Comparison of ENCODE assay signal across 8 cellular contexts in the genomic region with DNA sequence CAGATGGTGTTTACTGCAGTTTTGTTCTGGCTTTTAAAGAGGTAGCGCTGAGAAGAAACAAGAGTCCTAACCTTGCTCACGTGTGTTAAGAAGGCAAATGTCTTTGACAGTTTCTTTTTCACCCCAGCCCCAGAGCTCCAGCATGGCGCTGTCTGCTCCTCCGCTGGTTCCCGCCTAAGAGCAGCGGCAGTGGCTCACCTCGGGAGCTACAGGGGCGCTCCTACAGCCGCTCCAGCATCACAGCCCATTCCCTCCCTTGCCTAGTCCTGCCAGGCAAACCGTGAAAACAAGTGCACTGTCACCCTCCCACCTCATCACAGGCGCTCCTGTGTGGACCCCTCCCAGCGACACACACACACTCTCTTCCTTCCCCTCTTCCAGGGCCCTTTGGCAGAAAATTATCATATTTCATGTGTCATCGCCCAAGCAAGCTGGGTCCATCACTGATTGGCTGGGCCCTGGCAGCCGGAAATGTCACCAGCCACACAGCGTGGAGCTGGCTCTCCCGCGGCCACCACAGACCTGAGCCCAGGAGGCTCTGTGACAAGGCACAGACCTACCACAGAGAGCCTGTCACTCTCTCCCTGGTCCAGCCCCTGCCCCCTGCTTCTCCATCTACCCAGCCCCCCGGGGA. TPM values are rescaled to one million over a fixed set of nuclear protein-coding genes. Genes with fewer than 3 reads are reported as not detected.
A peak's percentile ranks its signal among the peaks of the same experiment; 100 is the strongest.
DNase-seq lines count a peak whose midpoint lies in the region; ATAC-seq, FAIRE-seq and TF ChIP-seq lines count a peak whose summit lies in the region.

No MANE protein-coding gene starts in this region.

- H3K4me3 ChIP-seq in iPS-18c (ENCODE audit: insufficient read depth, low read depth, low read length), result peak overlapping the region; percentile 42
- H3K4me3 ChIP-seq in colonic mucosa, result no peak overlapping the region

- H3K4me1 ChIP-seq in colonic mucosa, result peaks cover 3% of the 10 kb centered on the region

- H3K9me3 ChIP-seq in iPS-18c (ENCODE audit: control insufficient read depth, insufficient read depth, low read length), result no peaks in the 10 kb centered on the region
- no peaks in the 10 kb centered on the region for H3K9me3 ChIP-seq in colonic mucosa

- peak; percentile 73 for ATAC-seq in HG03095 (IDR thresholded peaks at IDR 0.05; ENCODE audit: unreplicated experiment)
- no peak for ATAC-seq in GM21528 (IDR thresholded peaks at IDR 0.05; ENCODE audit: low FRiP score, unreplicated experiment)

- FAIRE-seq in GM18507 (lab: Jason Lieb, UNC), result peak; percentile 51

- intact Hi-C loops in colonic mucosa (cut with DNase I), result no loop called here

- no peaks in the 10 kb centered on the region for H3K36me3 ChIP-seq in colonic mucosa

- DNase-seq in GM18507 (ENCODE audit: extremely low spot score, insufficient read length, low read depth) (no peak), colonic mucosa (no peak)
- peak; percentile 92 for DNase-seq in activated effector memory CD4-positive, alpha-beta T cell treated with anti-CD3 and anti-CD28 coated beads, Interleukin-2, amount 50 U/mL, for 16 hours
- peak; percentile 76 to 81 for DNase-seq in stimulated activated CD4-positive, alpha-beta T cell treated with anti-CD3 and anti-CD28 coated beads, Interleukin-15, amount 100 ng/mL, for 48 hours (ENCODE audit: low read depth in 2 of 2)

- no peak for TF ChIP-seq CTCF in colonic mucosa (IDR thresholded peaks at IDR 0.05)

- H3K27me3 ChIP-seq in colonic mucosa, result no peaks in the 10 kb centered on the region

- no peak overlapping the region for H3K27ac ChIP-seq in colonic mucosa

- H3K9ac ChIP-seq in colonic mucosa (ENCODE audit: low read depth in 2 of 2, low read length in 2 of 2), result no peak overlapping the region

TF ChIP-seq in PFSK-1, 5 proteins besides CTCF, POLR2A, EP300 and RAD21:
- TF ChIP-seq, protein P1, sequence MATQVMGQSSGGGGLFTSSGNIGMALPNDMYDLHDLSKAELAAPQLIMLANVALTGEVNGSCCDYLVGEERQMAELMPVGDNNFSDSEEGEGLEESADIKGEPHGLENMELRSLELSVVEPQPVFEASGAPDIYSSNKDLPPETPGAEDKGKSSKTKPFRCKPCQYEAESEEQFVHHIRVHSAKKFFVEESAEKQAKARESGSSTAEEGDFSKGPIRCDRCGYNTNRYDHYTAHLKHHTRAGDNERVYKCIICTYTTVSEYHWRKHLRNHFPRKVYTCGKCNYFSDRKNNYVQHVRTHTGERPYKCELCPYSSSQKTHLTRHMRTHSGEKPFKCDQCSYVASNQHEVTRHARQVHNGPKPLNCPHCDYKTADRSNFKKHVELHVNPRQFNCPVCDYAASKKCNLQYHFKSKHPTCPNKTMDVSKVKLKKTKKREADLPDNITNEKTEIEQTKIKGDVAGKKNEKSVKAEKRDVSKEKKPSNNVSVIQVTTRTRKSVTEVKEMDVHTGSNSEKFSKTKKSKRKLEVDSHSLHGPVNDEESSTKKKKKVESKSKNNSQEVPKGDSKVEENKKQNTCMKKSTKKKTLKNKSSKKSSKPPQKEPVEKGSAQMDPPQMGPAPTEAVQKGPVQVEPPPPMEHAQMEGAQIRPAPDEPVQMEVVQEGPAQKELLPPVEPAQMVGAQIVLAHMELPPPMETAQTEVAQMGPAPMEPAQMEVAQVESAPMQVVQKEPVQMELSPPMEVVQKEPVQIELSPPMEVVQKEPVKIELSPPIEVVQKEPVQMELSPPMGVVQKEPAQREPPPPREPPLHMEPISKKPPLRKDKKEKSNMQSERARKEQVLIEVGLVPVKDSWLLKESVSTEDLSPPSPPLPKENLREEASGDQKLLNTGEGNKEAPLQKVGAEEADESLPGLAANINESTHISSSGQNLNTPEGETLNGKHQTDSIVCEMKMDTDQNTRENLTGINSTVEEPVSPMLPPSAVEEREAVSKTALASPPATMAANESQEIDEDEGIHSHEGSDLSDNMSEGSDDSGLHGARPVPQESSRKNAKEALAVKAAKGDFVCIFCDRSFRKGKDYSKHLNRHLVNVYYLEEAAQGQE (IDR thresholded peaks at IDR 0.05; ENCODE audit: insufficient read depth in 1 of 2, low read depth in 2 of 2, low read length in 2 of 2), result 0 out of 4 replicates have a peak, but pooled peaks of 1 of the 2 experiments have one; percentile 29
- TF ChIP-seq TAF1 (IDR thresholded peaks at IDR 0.05; ENCODE audit: borderline replicate concordance, insufficient read depth, low read length) (peak; percentile 82; the same call in 1 of the 2 replicates), FOXP2 (optimal IDR thresholded peaks at IDR 0.05; ENCODE audit: borderline replicate concordance, extremely low read depth, extremely low read length, insufficient read depth) (no peak), POLR2AphosphoS5 (IDR thresholded peaks at IDR 0.05; ENCODE audit: low read depth, low read length) (peak; percentile 65), SIN3A (IDR thresholded peaks at IDR 0.05; ENCODE audit: borderline replicate concordance, insufficient read depth, low read length) (no peak)

RNA-seq across cellular contexts. Expression of a gene that starts 1.2 kb away (rescaled TPM):
- 22.4 TPM for polyA plus RNA-seq in PFSK-1 (2012; ENCODE audit: insufficient read length, low read depth)
- 1 to 10 TPM; 1.9 to 3.3 TPM for total RNA-seq in colonic mucosa

Comparison
In these comparisons a context has a peak if more than half of its experiments do, and no peak if none do; other contexts are left out.
1. DNase-seq: peak in activated effector memory CD4-positive, alpha-beta T cell treated with anti-CD3 and anti-CD28 coated beads, Interleukin-2, amount 50 U/mL, for 16 hours (single experiment) and stimulated activated CD4-positive, alpha-beta T cell treated with anti-CD3 and anti-CD28 coated beads, Interleukin-15, amount 100 ng/mL, for 48 hours (2 of 2); none in GM18507 (single experiment) and colonic mucosa (single experiment).